8 cellular contexts compared by ENCODE assay signal in the genomic region with DNA sequence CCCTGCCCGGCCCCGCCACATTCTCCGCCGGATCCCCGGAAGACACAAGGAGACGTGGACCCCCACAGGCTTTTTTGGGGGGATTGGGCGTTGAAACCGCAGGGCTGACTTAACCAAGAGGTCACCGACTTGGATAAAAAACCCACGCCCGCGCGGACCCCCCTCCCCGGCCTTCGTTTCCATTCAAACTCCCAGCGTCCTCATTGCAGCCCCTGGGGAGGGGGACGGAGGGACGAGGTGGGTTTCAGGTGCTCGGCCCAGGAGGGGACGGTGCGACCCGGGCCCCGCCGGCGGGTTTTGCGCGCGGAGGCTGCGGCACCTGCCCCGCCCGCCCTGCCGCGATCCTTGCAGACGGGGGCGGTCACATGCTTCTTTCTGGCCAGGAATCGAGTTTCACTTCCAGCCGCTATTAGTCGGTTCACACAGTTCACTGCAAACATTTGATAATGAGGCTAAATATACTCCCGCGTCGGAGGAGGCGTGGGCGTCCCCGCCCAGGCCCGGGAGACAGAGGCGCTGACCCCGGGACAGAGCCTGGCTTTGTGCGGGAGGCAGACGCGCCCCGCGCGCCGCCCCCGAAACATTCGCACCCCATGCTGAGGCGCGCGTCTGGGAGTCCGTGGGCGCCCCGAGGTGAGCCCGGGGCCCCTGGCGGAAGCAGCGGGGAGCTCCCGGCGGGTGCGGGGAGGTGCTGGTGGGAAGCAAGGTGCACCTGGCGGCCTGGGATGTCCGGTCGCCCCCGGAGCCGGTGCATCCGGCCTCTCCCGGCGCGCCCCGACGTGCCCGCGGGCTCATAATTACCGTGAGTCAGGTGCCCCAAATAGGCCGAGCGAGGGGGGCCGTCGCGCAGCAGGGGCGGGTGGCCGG. TPM values are rescaled to one million over a fixed set of nuclear protein-coding genes. Genes with fewer than 3 reads are reported as not detected.
DNase-seq lines count a peak whose midpoint lies in the region; ATAC-seq and TF ChIP-seq lines count a peak whose summit lies in the region.

No MANE protein-coding gene starts in this region.

- peak overlapping the region; percentile 75 to 77 for H3K4me3 ChIP-seq in ascending aorta
- H3K4me3 ChIP-seq in iPS-18a (ENCODE audit: low read length) = peak overlapping the region; percentile 48
- H3K4me3 ChIP-seq in skeletal muscle satellite cell (ENCODE audit: low read length) = peak overlapping the region; percentile 63

- H3K4me2 ChIP-seq in skeletal muscle satellite cell (ENCODE audit: low read length) = peak overlapping the region; percentile 83

- intact Hi-C loops in ascending aorta (cut with DNase I) = loop anchor here (1.0 to 5.0 kb wide), 3 partner anchors 21 to 290 kb away; no protein-coding TSS in a partner anchor

- H3K9me3 ChIP-seq in ascending aorta (peaks cover 8 to 12% of the 10 kb centered on the region in 2 donors), iPS-18a (ENCODE audit: control insufficient read depth, low read depth, low read length) (no peaks in the 10 kb centered on the region), skeletal muscle satellite cell (replicated peaks; ENCODE audit: low read length) (no peaks in the 10 kb centered on the region)

- H3K4me1 ChIP-seq in ascending aorta (peaks cover 13 to 22% of the 10 kb centered on the region in 2 donors), iPS-18a (ENCODE audit: control insufficient read depth, low read depth, low read length) (peaks cover 3% of the 10 kb centered on the region), skeletal muscle satellite cell (ENCODE audit: control insufficient read depth, insufficient read depth, low read length) (peaks cover 19% of the 10 kb centered on the region)

- H3K27ac ChIP-seq in ascending aorta = peak overlapping the region; percentile 95 to 98
- H3K27ac ChIP-seq in iPS-18a (ENCODE audit: low read length) = no peak overlapping the region

- ATAC-seq in GM21619 (IDR thresholded peaks at IDR 0.05; ENCODE audit: unreplicated experiment) (no peak), HG02571 (IDR thresholded peaks at IDR 0.05; ENCODE audit: unreplicated experiment) (no peak)

- H3K9ac ChIP-seq in iPS-18a (ENCODE audit: low read length) = peak overlapping the region; percentile 50
- H3K9ac ChIP-seq in skeletal muscle satellite cell (ENCODE audit: low read depth, low read length) = peak overlapping the region; percentile 52

- H3K27me3 ChIP-seq in ascending aorta (no peaks in the 10 kb centered on the region), iPS-18a (ENCODE audit: control insufficient read depth, insufficient read depth, low read length) (peaks cover 69% of the 10 kb centered on the region), skeletal muscle satellite cell (ENCODE audit: control insufficient read depth, insufficient read depth, low read length) (peaks cover 15% of the 10 kb centered on the region)

- peak in 1 of 3 experiments; percentile 26 for TF ChIP-seq CTCF in ascending aorta (IDR thresholded peaks at IDR 0.05)

- peak; percentile 36 for DNase-seq in activated T-cell treated with anti-CD3 and anti-CD28 coated beads, Interleukin-2, amount 50 U/mL, for 1 hour
- DNase-seq in activated T-cell treated with anti-CD3 and anti-CD28 coated beads for 4 hours (no peak), NCI-H1105 (lab: John Stamatoyannopoulos, UW) (peak; percentile 39), ascending aorta (ENCODE audit: low spot score in 2 of 2) (peak; percentile 47 to 87)

- H3K36me3 ChIP-seq in ascending aorta (peaks cover 0 to 3% of the 10 kb centered on the region in 2 donors), iPS-18a (ENCODE audit: control insufficient read depth, low read depth, low read length) (no peaks in the 10 kb centered on the region), skeletal muscle satellite cell (ENCODE audit: insufficient read depth, low read length) (no peaks in the 10 kb centered on the region)

RNA-seq across cellular contexts. Expression of a gene that starts 2.7 kb away (rescaled TPM):
- 349 TPM for total RNA-seq in ascending aorta
- 4.1 and 16.2 TPM in 2 replicates for total RNA-seq in skeletal muscle satellite cell (2012; rRNA removed)
